In genomic region chrX:65451663-65452062, GRCh38 we compare ENCODE assay signal across 8 cellular contexts.
DNase-seq lines count a peak whose midpoint lies in the region; ATAC-seq, FAIRE-seq and TF ChIP-seq lines count a peak whose summit lies in the region.

No MANE protein-coding gene starts in this region.

- no peaks in the 10 kb centered on the region for H3K36me3 ChIP-seq in BJ (ENCODE audit: control insufficient read depth, insufficient read depth, low read length)

- peak; percentile 42 for TF ChIP-seq CTCF in BJ (IDR thresholded peaks at IDR 0.05; ENCODE audit: insufficient read depth, low read depth, low read length)
- TF ChIP-seq CTCF in GM12875 (IDR thresholded peaks at IDR 0.05; ENCODE audit: borderline replicate concordance, insufficient read depth, low read depth, low read length), result peak; percentile 59; the same call in 1 of the 2 replicates

- FAIRE-seq in RCC 7860 (lab: Jason Lieb, UNC), result no peak
- no peak for FAIRE-seq in urothelium cell line (lab: Jason Lieb, UNC)

- H3K27me3 ChIP-seq in BJ (ENCODE audit: control insufficient read depth, insufficient read depth, low read length), result no peaks in the 10 kb centered on the region

- ATAC-seq in HG03108 (IDR thresholded peaks at IDR 0.05; ENCODE audit: unreplicated experiment) (peak; percentile 54), HG03039 (IDR thresholded peaks at IDR 0.05; ENCODE audit: unreplicated experiment) (no peak), HG02588 (IDR thresholded peaks at IDR 0.05; ENCODE audit: unreplicated experiment) (no peak)

- no peak overlapping the region for H3K4me3 ChIP-seq in BJ (ENCODE audit: low read depth, low read length)
- H3K4me3 ChIP-seq in GM12875 (ENCODE audit: low read depth, low read length), result no peak overlapping the region

- CTCF ChIA-PET in BJ (lab: Yijun Ruan, JAX), result no interaction called here

- no peak for DNase-seq in BJ (ENCODE audit: low read depth)
- DNase-seq in RCC 7860 (ENCODE audit: low spot score), result peak; percentile 5
- peak; percentile 0 for DNase-seq in fibroblast of the conjunctiva (ENCODE audit: low read depth)
- peak; percentile 31 for DNase-seq in urothelium cell line (ENCODE audit: low spot score)

- POLR2A ChIA-PET in BJ (lab: Charles Lee), result no interaction called here
